In the genomic region with DNA sequence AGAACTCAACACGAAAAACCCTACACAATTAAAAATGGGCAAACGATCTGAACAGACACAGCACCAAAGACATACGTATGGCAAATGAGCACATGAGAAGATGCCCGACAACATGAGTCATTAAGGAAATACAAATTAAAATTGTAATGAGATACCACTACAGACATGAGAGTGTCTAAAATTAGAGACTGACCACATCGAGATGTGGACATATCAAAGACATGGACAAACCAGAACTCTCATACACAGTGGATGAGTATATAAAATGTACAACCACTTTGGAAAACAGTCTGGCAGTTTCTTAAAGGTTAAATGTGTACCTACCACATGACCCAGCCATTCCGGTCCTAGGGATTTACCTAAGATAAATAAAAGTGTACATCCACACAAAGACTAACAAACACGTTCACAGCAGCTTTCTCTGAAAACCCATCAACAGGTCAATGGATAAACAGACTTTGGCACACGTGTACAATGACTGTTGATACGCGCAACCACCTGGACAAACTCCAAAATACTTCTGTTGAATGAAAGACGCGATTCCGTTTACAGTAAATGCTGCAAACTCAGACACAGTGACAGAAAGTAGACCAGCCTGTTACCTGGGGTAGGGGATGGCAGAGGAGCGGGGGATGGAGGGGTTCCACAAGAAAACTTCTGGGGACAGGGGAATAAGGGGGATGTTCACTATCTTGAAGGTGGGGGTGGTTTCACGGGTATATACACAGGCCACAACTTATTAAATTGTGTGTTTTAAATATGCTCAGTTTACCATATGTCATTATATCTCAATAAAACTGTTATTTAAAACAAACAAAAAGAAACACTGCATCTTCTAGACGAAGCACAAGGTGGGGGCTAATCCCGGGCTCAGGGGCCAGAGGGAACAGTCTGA, we compare ENCODE assay signal across 9 cellular contexts. TPM values are rescaled to one million over a fixed set of nuclear protein-coding genes. Genes with fewer than 3 reads are reported as not detected.
DNase-seq lines count a peak whose midpoint lies in the region; ATAC-seq, FAIRE-seq and TF ChIP-seq lines count a peak whose summit lies in the region.
"Had no signal": no experiment of that assay in that cellular context is flagged by ENCODE, and none has a peak within 500 bp of the region (broad histone marks: within the 10 kb centered on the region; RNA-seq: fewer than 3 reads in every experiment).

No MANE protein-coding gene starts in this region.

- WGBS in pancreas, 2 donors: 33 to 34% methylated on average over 17 of the region's 17 CpGs

- TF ChIP-seq CTCF in breast epithelium (IDR thresholded peaks at IDR 0.05) (no peak), pancreas (IDR thresholded peaks at IDR 0.05) (no peak)

- DNase-seq in ELR (ENCODE audit: low read depth) (peak; percentile 50), NCI-H2029 treated with DMSO at 0.1 percent for 48 hours (lab: John Stamatoyannopoulos, UW) (peak; percentile 58), breast epithelium (ENCODE audit: low spot score in 2 of 2) (no peak), pancreas (peak in 2 of 6 donors; percentile 22 to 28), SIG-M5 (lab: John Stamatoyannopoulos, UW) (no peak), cerebellar cortex (ENCODE audit: low spot score) (no peak)

- no peaks in the 10 kb centered on the region for H3K9me3 ChIP-seq in breast epithelium
- H3K9me3 ChIP-seq in pancreas: no peaks in the 10 kb centered on the region

- peaks cover 7 to 10% of the 10 kb centered on the region in 2 donors for H3K4me1 ChIP-seq in breast epithelium
- H3K4me1 ChIP-seq in pancreas: peaks cover 15 to 28% (median 16%) of the 10 kb centered on the region in 3 donors

- ATAC-seq in pancreas (peak in 3 of 4 donors; percentile 1 to 8 (median 4)), GM18517 (IDR thresholded peaks at IDR 0.05; ENCODE audit: unreplicated experiment) (no peak), GM19397 (IDR thresholded peaks at IDR 0.05; ENCODE audit: unreplicated experiment) (no peak)

- H3K27ac ChIP-seq in breast epithelium (peak overlapping the region; percentile 81 to 90), pancreas (peak overlapping the region in 2 of 4 donors; percentile 54 to 58)

- peak overlapping the region in 2 of 3 donors; percentile 79 to 94 for H3K4me3 ChIP-seq in breast epithelium
- H3K4me3 ChIP-seq in pancreas: peak overlapping the region in 2 of 4 donors; percentile 0 to 69

- H3K27me3 ChIP-seq in breast epithelium (no peaks in the 10 kb centered on the region), pancreas (no peaks in the 10 kb centered on the region)

- intact Hi-C loops in breast epithelium (cut with DNase I; ENCODE audit: low total_unique reads): no loop called here
- intact Hi-C loops in pancreas (cut with DNase I): no loop called here

- FAIRE-seq in pancreas (lab: Jason Lieb, UNC): no peak
- FAIRE-seq: endothelial cell of umbilical vein had no signal

- H3K36me3 ChIP-seq in breast epithelium (no peaks in the 10 kb centered on the region), pancreas (no peaks in the 10 kb centered on the region)

- no peak for TF ChIP-seq POLR2A in breast epithelium (IDR thresholded peaks at IDR 0.05)

RNA-seq across cellular contexts. Expression of a gene that starts 2.1 kb away (rescaled TPM):
- total RNA-seq in breast epithelium (10 to 100 TPM; 13.1 to 28.7 (median 24.9) TPM), pancreas (10 to 100 TPM; 21.0 to 29.5 (median 22.5) TPM)
- 10 to 100 TPM; 72.8 to 91.2 TPM for polyA plus RNA-seq in pancreas

Comparison
In these comparisons a context has a peak if more than half of its experiments do, and no peak if none do; other contexts are left out.
1. DNase-seq: peak in ELR (single experiment) and NCI-H2029 treated with DMSO at 0.1 percent for 48 hours (single experiment); none in breast epithelium (0 of 2), SIG-M5 (single experiment) and cerebellar cortex (single experiment).
2. ATAC-seq: peak in pancreas (3 of 4); none in GM18517 (single experiment) and GM19397 (single experiment).